Comparison of ENCODE assay signal across 8 cellular contexts in the genomic region with DNA sequence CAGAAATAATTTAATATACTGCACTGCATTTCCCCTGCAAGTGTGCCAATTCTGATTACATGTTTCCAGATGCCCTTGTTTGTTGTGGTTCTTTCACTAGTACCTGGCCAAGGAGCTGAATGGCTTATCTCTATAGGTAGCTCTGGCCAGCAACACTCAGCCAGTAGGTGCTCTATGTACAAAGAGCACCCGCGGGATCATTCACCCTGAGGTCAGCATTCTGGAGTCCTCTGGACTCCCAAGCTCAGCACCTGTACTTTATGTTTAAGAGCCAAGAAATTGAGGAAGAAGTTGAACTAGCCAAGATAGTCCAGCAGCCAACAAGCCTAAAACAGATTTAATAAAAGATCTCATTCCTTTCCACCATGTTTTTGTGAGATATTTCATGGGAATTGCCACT.
"Had no signal": no experiment of that assay in that cellular context is flagged by ENCODE, and none has a peak within 500 bp of the region (broad histone marks: within the 10 kb centered on the region; RNA-seq: fewer than 3 reads in every experiment).

No MANE protein-coding gene starts in this region.

- H3K36me3 ChIP-seq: HAP-1 had no signal

- H3K9me3 ChIP-seq: HAP-1 had no signal

- H3K4me2 ChIP-seq: GM23338 had no signal

- ATAC-seq: GM23338, HCT116 had no signal

- H3K4me1 ChIP-seq: HAP-1 had no signal

- H3K4me3 ChIP-seq: GM23338, HAP-1 had no signal

- H3K27ac ChIP-seq: HL-60 had no signal

- FAIRE-seq: H1, HTR-8/SVneo had no signal

- H2AFZ ChIP-seq: GM23338 had no signal

- DNase-seq: H7, HFFc6 had no signal
